8 cellular contexts compared by ENCODE assay signal in the genomic region with DNA sequence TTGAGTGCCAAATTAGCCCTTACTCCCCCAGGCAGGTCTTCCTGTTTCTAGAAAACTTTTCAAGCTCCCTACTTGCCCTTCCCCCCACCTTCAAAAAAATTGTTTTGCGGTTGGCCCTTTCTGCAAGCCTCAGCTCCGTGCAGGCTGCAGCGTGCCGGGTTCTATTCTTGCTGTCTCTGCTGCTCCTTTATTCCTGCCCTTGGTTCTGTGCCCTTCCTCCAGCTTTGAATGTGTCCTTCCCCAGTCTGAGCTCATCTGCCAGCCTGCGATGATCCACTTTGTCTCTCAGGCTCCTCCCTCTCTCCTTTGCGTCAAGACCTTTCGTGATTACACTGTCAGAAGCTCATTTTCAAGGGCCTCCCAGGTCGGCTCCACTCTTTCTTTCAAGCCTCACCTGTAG.
A peak's percentile ranks its signal among the peaks of the same experiment; 100 is the strongest.
DNase-seq lines count a peak whose midpoint lies in the region; ATAC-seq and TF ChIP-seq lines count a peak whose summit lies in the region.

No MANE protein-coding gene starts in this region.

- no peak for ATAC-seq in GM19395 (IDR thresholded peaks at IDR 0.05; ENCODE audit: unreplicated experiment)

- TF ChIP-seq CTCF in Calu3 (IDR thresholded peaks at IDR 0.05; ENCODE audit: unreplicated experiment), result no peak

- BruUV-seq in Calu3 (replicated peaks; lab: Mats Ljungman, UMichigan), result no TSS peak

- H3K4me1 Mint-ChIP-seq in dendritic cell treated with granulocyte-macrophage colony-stimulating factor and Interleukin-4, amounts not matched to agents 40 ng/mL and 50 ng/mL, for 4 days (ENCODE audit: low read depth), result peaks cover 63% of the 10 kb centered on the region
- H3K4me1 Mint-ChIP-seq in Calu3 (ENCODE audit: low read depth, unreplicated experiment), result peaks cover 16% of the 10 kb centered on the region

- H3K36me3 ChIP-seq in KOPT-K1 (ENCODE audit: insufficient read depth, low read length), result no peaks in the 10 kb centered on the region

- intact Hi-C loops in dendritic cell treated with granulocyte-macrophage colony-stimulating factor and Interleukin-4, amounts not matched to agents 40 ng/mL and 50 ng/mL, for 4 days (cut with micrococcal nuclease), result loop anchor here (1.0 kb wide), 1 partner anchor 12 kb away; no protein-coding TSS in a partner anchor
- intact Hi-C loops in Calu3 (cut with micrococcal nuclease; ENCODE audit: unreplicated experiment), result no loop called here

- no peaks in the 10 kb centered on the region for H3K36me3 Mint-ChIP-seq in dendritic cell treated with granulocyte-macrophage colony-stimulating factor and Interleukin-4, amounts not matched to agents 40 ng/mL and 50 ng/mL, for 4 days (ENCODE audit: low read depth)
- H3K36me3 Mint-ChIP-seq in Calu3 (ENCODE audit: insufficient read depth, unreplicated experiment), result peaks cover 6% of the 10 kb centered on the region

- no peaks in the 10 kb centered on the region for H3K9me3 ChIP-seq in KOPT-K1 (ENCODE audit: insufficient read depth, low read length, poor library complexity, severe bottlenecking)

- CTCF ChIA-PET in Calu3 (lab: Charles Lee), result no interaction called here

- H3K27ac Mint-ChIP-seq in dendritic cell treated with granulocyte-macrophage colony-stimulating factor and Interleukin-4, amounts not matched to agents 40 ng/mL and 50 ng/mL, for 4 days, result peak overlapping the region; percentile 88
- H3K27ac Mint-ChIP-seq in Calu3 (ENCODE audit: unreplicated experiment), result no peak overlapping the region

- H3K4me3 Mint-ChIP-seq in dendritic cell treated with granulocyte-macrophage colony-stimulating factor and Interleukin-4, amounts not matched to agents 40 ng/mL and 50 ng/mL, for 4 days, result peak overlapping the region; percentile 60
- H3K4me3 Mint-ChIP-seq in Calu3 (ENCODE audit: low read depth, unreplicated experiment), result no peak overlapping the region

- peaks cover 27% of the 10 kb centered on the region for H3K27me3 Mint-ChIP-seq in dendritic cell treated with granulocyte-macrophage colony-stimulating factor and Interleukin-4, amounts not matched to agents 40 ng/mL and 50 ng/mL, for 4 days
- no peaks in the 10 kb centered on the region for H3K27me3 Mint-ChIP-seq in Calu3 (ENCODE audit: unreplicated experiment)

- H3K9me3 Mint-ChIP-seq in dendritic cell treated with granulocyte-macrophage colony-stimulating factor and Interleukin-4, amounts not matched to agents 40 ng/mL and 50 ng/mL, for 4 days, result no peaks in the 10 kb centered on the region
- no peaks in the 10 kb centered on the region for H3K9me3 Mint-ChIP-seq in Calu3 (ENCODE audit: low read depth, unreplicated experiment)

- peak overlapping the region; percentile 64 for H3K27ac ChIP-seq in KOPT-K1 (ENCODE audit: low read depth, low read length, poor library complexity, severe bottlenecking)

- peak in 4 of 5 experiments; percentile 25 to 92 (median 56) for DNase-seq in T-helper 2 cell
- DNase-seq in stimulated activated CD4-positive, alpha-beta T cell treated with anti-CD3 and anti-CD28 coated beads, Interleukin-15, amount 100 ng/mL, for 24 hours, result peak; percentile 56
- no peak for DNase-seq in Calu3
- DNase-seq in globus pallidus (ENCODE audit: low spot score), result no peak
- DNase-seq in OCI-M2 (lab: John Stamatoyannopoulos, UW; ENCODE audit: unreplicated experiment), result no peak

Comparison
In these comparisons a context has a peak if more than half of its experiments do, and no peak if none do; other contexts are left out.
1. DNase-seq: peak in T-helper 2 cell (4 of 5) and stimulated activated CD4-positive, alpha-beta T cell treated with anti-CD3 and anti-CD28 coated beads, Interleukin-15, amount 100 ng/mL, for 24 hours (single experiment); none in Calu3 (single experiment), globus pallidus (single experiment) and OCI-M2 (single experiment).